In genomic region chr17:41914358-41914766, GRCh38 we compare ENCODE assay signal across 1 cellular context.
TF ChIP-seq lines count a peak whose summit lies in the region.

No MANE protein-coding gene starts in this region.

TF ChIP-seq in GM23338, 12 proteins besides CTCF, POLR2A, EP300 and RAD21:
- TF ChIP-seq NANOG (IDR thresholded peaks at IDR 0.05; ENCODE audit: borderline replicate concordance): no peak
- no peak for TF ChIP-seq CREB1 (CRISPR knock-in tag; IDR thresholded peaks at IDR 0.05; ENCODE audit: low read depth)
- TF ChIP-seq JUNB (IDR thresholded peaks at IDR 0.05; ENCODE audit: unreplicated experiment): no peak
- TF ChIP-seq EZH2 (IDR thresholded peaks at IDR 0.05; ENCODE audit: low read depth, unreplicated experiment): no peak
- no peak for TF ChIP-seq ZNF114 (CRISPR knock-in tag; IDR thresholded peaks at IDR 0.05)
- TF ChIP-seq POLR2AphosphoS5 (IDR thresholded peaks at IDR 0.05; ENCODE audit: low read depth): no peak
- no peak for TF ChIP-seq STAT1 (IDR thresholded peaks at IDR 0.05; ENCODE audit: unreplicated experiment)
- TF ChIP-seq, protein P1, sequence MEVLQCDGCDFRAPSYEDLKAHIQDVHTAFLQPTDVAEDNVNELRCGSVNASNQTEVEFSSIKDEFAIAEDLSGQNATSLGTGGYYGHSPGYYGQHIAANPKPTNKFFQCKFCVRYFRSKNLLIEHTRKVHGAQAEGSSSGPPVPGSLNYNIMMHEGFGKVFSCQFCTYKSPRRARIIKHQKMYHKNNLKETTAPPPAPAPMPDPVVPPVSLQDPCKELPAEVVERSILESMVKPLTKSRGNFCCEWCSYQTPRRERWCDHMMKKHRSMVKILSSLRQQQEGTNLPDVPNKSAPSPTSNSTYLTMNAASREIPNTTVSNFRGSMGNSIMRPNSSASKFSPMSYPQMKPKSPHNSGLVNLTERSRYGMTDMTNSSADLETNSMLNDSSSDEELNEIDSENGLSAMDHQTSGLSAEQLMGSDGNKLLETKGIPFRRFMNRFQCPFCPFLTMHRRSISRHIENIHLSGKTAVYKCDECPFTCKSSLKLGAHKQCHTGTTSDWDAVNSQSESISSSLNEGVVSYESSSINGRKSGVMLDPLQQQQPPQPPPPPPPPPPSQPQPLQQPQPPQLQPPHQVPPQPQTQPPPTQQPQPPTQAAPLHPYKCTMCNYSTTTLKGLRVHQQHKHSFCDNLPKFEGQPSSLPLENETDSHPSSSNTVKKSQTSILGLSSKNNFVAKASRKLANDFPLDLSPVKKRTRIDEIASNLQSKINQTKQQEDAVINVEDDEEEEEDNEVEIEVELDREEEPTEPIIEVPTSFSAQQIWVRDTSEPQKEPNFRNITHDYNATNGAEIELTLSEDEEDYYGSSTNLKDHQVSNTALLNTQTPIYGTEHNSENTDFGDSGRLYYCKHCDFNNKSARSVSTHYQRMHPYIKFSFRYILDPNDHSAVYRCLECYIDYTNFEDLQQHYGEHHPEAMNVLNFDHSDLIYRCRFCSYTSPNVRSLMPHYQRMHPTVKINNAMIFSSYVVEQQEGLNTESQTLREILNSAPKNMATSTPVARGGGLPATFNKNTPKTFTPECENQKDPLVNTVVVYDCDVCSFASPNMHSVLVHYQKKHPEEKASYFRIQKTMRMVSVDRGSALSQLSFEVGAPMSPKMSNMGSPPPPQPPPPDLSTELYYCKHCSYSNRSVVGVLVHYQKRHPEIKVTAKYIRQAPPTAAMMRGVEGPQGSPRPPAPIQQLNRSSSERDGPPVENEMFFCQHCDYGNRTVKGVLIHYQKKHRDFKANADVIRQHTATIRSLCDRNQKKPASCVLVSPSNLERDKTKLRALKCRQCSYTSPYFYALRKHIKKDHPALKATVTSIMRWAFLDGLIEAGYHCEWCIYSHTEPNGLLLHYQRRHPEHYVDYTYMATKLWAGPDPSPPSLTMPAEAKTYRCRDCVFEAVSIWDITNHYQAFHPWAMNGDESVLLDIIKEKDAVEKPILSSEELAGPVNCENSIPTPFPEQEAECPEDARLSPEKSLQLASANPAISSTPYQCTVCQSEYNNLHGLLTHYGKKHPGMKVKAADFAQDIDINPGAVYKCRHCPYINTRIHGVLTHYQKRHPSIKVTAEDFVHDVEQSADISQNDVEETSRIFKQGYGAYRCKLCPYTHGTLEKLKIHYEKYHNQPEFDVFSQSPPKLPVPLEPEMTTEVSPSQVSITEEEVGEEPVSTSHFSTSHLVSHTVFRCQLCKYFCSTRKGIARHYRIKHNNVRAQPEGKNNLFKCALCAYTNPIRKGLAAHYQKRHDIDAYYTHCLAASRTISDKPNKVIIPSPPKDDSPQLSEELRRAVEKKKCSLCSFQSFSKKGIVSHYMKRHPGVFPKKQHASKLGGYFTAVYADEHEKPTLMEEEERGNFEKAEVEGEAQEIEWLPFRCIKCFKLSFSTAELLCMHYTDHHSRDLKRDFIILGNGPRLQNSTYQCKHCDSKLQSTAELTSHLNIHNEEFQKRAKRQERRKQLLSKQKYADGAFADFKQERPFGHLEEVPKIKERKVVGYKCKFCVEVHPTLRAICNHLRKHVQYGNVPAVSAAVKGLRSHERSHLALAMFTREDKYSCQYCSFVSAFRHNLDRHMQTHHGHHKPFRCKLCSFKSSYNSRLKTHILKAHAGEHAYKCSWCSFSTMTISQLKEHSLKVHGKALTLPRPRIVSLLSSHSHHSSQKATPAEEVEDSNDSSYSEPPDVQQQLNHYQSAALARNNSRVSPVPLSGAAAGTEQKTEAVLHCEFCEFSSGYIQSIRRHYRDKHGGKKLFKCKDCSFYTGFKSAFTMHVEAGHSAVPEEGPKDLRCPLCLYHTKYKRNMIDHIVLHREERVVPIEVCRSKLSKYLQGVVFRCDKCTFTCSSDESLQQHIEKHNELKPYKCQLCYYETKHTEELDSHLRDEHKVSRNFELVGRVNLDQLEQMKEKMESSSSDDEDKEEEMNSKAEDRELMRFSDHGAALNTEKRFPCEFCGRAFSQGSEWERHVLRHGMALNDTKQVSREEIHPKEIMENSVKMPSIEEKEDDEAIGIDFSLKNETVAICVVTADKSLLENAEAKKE (CRISPR knock-in tag; IDR thresholded peaks at IDR 0.05): no peak
